2 cellular contexts compared by ENCODE assay signal in the genomic region with DNA sequence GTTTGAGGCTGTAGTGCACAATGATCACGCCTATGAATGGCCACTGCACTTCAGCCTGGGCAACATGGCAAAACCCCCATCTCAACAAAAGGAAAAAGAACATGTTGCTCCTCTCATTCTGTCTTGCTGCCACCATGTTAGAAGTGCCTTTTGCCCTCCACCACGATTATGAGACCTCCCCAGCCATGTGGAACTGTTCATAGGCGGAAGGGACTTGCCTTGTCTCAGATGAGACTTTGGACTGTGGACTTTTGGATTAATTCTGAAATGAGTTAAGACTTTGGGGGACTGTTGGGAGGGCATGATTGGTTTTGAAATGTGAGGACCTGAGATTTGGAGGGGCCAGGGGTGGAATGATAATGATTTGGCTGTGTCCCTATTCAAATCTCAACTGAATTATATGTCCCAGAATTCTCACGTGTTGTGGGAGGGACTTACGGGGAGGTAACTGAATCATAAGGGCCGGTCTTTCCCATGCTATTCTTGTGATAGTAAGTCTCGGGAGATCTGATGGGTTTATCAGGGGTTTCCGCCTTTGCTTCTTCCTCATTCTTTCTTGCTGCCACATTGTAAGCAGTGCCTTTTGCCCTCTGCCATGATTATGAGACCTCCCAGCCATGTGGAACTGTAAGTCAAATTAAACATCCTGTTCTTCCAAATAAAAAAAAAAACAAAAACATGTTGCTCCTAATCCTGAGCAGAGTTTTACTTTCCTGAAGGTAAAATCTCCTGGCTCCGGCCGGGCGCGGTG.
TF ChIP-seq lines count a peak whose summit lies in the region.

No MANE protein-coding gene starts in this region.

TF ChIP-seq in GM23338, 12 proteins besides CTCF, POLR2A, EP300 and RAD21 (continues in another document):
- TF ChIP-seq, protein P1, sequence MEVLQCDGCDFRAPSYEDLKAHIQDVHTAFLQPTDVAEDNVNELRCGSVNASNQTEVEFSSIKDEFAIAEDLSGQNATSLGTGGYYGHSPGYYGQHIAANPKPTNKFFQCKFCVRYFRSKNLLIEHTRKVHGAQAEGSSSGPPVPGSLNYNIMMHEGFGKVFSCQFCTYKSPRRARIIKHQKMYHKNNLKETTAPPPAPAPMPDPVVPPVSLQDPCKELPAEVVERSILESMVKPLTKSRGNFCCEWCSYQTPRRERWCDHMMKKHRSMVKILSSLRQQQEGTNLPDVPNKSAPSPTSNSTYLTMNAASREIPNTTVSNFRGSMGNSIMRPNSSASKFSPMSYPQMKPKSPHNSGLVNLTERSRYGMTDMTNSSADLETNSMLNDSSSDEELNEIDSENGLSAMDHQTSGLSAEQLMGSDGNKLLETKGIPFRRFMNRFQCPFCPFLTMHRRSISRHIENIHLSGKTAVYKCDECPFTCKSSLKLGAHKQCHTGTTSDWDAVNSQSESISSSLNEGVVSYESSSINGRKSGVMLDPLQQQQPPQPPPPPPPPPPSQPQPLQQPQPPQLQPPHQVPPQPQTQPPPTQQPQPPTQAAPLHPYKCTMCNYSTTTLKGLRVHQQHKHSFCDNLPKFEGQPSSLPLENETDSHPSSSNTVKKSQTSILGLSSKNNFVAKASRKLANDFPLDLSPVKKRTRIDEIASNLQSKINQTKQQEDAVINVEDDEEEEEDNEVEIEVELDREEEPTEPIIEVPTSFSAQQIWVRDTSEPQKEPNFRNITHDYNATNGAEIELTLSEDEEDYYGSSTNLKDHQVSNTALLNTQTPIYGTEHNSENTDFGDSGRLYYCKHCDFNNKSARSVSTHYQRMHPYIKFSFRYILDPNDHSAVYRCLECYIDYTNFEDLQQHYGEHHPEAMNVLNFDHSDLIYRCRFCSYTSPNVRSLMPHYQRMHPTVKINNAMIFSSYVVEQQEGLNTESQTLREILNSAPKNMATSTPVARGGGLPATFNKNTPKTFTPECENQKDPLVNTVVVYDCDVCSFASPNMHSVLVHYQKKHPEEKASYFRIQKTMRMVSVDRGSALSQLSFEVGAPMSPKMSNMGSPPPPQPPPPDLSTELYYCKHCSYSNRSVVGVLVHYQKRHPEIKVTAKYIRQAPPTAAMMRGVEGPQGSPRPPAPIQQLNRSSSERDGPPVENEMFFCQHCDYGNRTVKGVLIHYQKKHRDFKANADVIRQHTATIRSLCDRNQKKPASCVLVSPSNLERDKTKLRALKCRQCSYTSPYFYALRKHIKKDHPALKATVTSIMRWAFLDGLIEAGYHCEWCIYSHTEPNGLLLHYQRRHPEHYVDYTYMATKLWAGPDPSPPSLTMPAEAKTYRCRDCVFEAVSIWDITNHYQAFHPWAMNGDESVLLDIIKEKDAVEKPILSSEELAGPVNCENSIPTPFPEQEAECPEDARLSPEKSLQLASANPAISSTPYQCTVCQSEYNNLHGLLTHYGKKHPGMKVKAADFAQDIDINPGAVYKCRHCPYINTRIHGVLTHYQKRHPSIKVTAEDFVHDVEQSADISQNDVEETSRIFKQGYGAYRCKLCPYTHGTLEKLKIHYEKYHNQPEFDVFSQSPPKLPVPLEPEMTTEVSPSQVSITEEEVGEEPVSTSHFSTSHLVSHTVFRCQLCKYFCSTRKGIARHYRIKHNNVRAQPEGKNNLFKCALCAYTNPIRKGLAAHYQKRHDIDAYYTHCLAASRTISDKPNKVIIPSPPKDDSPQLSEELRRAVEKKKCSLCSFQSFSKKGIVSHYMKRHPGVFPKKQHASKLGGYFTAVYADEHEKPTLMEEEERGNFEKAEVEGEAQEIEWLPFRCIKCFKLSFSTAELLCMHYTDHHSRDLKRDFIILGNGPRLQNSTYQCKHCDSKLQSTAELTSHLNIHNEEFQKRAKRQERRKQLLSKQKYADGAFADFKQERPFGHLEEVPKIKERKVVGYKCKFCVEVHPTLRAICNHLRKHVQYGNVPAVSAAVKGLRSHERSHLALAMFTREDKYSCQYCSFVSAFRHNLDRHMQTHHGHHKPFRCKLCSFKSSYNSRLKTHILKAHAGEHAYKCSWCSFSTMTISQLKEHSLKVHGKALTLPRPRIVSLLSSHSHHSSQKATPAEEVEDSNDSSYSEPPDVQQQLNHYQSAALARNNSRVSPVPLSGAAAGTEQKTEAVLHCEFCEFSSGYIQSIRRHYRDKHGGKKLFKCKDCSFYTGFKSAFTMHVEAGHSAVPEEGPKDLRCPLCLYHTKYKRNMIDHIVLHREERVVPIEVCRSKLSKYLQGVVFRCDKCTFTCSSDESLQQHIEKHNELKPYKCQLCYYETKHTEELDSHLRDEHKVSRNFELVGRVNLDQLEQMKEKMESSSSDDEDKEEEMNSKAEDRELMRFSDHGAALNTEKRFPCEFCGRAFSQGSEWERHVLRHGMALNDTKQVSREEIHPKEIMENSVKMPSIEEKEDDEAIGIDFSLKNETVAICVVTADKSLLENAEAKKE (CRISPR knock-in tag; IDR thresholded peaks at IDR 0.05), result no peak
- TF ChIP-seq, protein P2, sequence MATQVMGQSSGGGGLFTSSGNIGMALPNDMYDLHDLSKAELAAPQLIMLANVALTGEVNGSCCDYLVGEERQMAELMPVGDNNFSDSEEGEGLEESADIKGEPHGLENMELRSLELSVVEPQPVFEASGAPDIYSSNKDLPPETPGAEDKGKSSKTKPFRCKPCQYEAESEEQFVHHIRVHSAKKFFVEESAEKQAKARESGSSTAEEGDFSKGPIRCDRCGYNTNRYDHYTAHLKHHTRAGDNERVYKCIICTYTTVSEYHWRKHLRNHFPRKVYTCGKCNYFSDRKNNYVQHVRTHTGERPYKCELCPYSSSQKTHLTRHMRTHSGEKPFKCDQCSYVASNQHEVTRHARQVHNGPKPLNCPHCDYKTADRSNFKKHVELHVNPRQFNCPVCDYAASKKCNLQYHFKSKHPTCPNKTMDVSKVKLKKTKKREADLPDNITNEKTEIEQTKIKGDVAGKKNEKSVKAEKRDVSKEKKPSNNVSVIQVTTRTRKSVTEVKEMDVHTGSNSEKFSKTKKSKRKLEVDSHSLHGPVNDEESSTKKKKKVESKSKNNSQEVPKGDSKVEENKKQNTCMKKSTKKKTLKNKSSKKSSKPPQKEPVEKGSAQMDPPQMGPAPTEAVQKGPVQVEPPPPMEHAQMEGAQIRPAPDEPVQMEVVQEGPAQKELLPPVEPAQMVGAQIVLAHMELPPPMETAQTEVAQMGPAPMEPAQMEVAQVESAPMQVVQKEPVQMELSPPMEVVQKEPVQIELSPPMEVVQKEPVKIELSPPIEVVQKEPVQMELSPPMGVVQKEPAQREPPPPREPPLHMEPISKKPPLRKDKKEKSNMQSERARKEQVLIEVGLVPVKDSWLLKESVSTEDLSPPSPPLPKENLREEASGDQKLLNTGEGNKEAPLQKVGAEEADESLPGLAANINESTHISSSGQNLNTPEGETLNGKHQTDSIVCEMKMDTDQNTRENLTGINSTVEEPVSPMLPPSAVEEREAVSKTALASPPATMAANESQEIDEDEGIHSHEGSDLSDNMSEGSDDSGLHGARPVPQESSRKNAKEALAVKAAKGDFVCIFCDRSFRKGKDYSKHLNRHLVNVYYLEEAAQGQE (IDR thresholded peaks at IDR 0.05; ENCODE audit: unreplicated experiment), result no peak
- TF ChIP-seq EZH2phosphoT487 (IDR thresholded peaks at IDR 0.05; ENCODE audit: unreplicated experiment) (no peak), ZNF114 (CRISPR knock-in tag; IDR thresholded peaks at IDR 0.05) (no peak), STAT1 (IDR thresholded peaks at IDR 0.05; ENCODE audit: unreplicated experiment) (no peak), CREB1 (CRISPR knock-in tag; IDR thresholded peaks at IDR 0.05; ENCODE audit: low read depth) (no peak), EZH2 (IDR thresholded peaks at IDR 0.05; ENCODE audit: low read depth, unreplicated experiment) (no peak)
- TF ChIP-seq, protein P3, sequence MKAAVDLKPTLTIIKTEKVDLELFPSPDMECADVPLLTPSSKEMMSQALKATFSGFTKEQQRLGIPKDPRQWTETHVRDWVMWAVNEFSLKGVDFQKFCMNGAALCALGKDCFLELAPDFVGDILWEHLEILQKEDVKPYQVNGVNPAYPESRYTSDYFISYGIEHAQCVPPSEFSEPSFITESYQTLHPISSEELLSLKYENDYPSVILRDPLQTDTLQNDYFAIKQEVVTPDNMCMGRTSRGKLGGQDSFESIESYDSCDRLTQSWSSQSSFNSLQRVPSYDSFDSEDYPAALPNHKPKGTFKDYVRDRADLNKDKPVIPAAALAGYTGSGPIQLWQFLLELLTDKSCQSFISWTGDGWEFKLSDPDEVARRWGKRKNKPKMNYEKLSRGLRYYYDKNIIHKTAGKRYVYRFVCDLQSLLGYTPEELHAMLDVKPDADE (IDR thresholded peaks at IDR 0.05), result no peak

TF ChIP-seq in H1, 55 proteins besides CTCF, POLR2A, EP300 and RAD21 (continues in another document):
- TF ChIP-seq GABPA (IDR thresholded peaks at IDR 0.05; ENCODE audit: borderline replicate concordance, insufficient read depth, low read length) (no peak), SP4 (IDR thresholded peaks at IDR 0.05; ENCODE audit: low read length) (no peak), NRF1 (IDR thresholded peaks at IDR 0.05; ENCODE audit: low read depth, low read length) (no peak), FOSL1 (IDR thresholded peaks at IDR 0.05; ENCODE audit: insufficient read depth, low read depth, low read length) (no peak), JUN (IDR thresholded peaks at IDR 0.05; ENCODE audit: low read depth, low read length) (no peak), HDAC6 (IDR thresholded peaks at IDR 0.05; ENCODE audit: low read depth, low read length) (no peak), SAP30 (IDR thresholded peaks at IDR 0.05; ENCODE audit: insufficient read depth, insufficient replicate concordance, low read length) (no peak), MAFK (IDR thresholded peaks at IDR 0.05; ENCODE audit: low read depth, low read length) (no peak), GTF2F1 (IDR thresholded peaks at IDR 0.05; ENCODE audit: borderline replicate concordance, low read depth, low read length) (no peak)
- TF ChIP-seq, protein P4, sequence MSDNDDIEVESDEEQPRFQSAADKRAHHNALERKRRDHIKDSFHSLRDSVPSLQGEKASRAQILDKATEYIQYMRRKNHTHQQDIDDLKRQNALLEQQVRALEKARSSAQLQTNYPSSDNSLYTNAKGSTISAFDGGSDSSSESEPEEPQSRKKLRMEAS (IDR thresholded peaks at IDR 0.05), result no peak
- TF ChIP-seq, protein P5, sequence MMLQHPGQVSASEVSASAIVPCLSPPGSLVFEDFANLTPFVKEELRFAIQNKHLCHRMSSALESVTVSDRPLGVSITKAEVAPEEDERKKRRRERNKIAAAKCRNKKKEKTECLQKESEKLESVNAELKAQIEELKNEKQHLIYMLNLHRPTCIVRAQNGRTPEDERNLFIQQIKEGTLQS (IDR thresholded peaks at IDR 0.05; ENCODE audit: insufficient read depth, low read depth, low read length), result no peak
- TF ChIP-seq, protein P6, sequence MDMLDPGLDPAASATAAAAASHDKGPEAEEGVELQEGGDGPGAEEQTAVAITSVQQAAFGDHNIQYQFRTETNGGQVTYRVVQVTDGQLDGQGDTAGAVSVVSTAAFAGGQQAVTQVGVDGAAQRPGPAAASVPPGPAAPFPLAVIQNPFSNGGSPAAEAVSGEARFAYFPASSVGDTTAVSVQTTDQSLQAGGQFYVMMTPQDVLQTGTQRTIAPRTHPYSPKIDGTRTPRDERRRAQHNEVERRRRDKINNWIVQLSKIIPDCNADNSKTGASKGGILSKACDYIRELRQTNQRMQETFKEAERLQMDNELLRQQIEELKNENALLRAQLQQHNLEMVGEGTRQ (IDR thresholded peaks at IDR 0.05; ENCODE audit: low read length), result no peak
